20 cellular contexts compared by ENCODE assay signal in the genomic region with DNA sequence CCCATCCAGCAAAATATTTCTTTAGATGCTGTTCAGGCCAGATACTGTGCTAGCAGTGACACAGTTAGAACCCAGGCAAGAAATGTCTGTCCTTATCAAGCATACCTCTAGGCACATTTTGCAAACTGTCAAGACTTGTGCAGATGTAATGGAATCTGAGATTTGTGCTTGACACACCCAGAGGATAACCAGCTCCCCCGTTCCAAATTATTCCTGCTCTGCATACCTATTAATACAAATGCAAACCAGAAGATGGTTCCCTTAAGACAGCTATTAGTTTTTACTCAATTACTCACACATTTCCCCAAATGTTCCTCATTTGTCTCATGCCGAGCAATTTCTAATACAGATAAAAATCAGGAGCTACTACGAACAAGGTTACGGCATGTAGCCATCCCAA. TPM values are rescaled to one million over a fixed set of nuclear protein-coding genes. Genes with fewer than 3 reads are reported as not detected.
A peak's percentile ranks its signal among the peaks of the same experiment; 100 is the strongest.
DNase-seq lines count a peak whose midpoint lies in the region; ATAC-seq, FAIRE-seq and TF ChIP-seq lines count a peak whose summit lies in the region.
"Had no signal": no experiment of that assay in that cellular context is flagged by ENCODE, and none has a peak within 500 bp of the region (broad histone marks: within the 10 kb centered on the region; RNA-seq: fewer than 3 reads in every experiment).

No MANE protein-coding gene starts in this region.

- peak overlapping the region; percentile 99 for H3K27ac ChIP-seq in Panc1 (ENCODE audit: low read length)
- H3K27ac ChIP-seq in keratinocyte (ENCODE audit: control insufficient read depth, insufficient read depth, low read length): peak overlapping the region; percentile 97
- H3K27ac ChIP-seq: BLaER1, C4-2B, GM23248 had no signal

- dilution Hi-C loops in keratinocyte (cut with MboI; ENCODE audit: extremely low pct_ligation_motif_present, low sequenced_read_pairs): no loop called here

- peak overlapping the region; percentile 87 for H3K4me2 ChIP-seq in keratinocyte (ENCODE audit: control insufficient read depth, extremely low read depth, insufficient read depth, low read depth, low read length)
- H3K4me2 ChIP-seq: BLaER1 had no signal

- H3K79me2 ChIP-seq in keratinocyte (ENCODE audit: control insufficient read depth, insufficient read depth, low read length): peaks cover 4% of the 10 kb centered on the region

- DNase-seq in Panc1 (ENCODE audit: low read depth, low spot score) (no peak), keratinocyte (ENCODE audit: low read depth, low spot score) (no peak), putamen (ENCODE audit: low spot score) (peak; percentile 65), GF-D8 (lab: John Stamatoyannopoulos, UW) (no peak)
- DNase-seq: Caco-2; CD4-positive, CD25-positive, alpha-beta regulatory T cell; CD8-positive, alpha-beta T cell; DMS153; DND-41; GM23248; H7; HFFc6 had no signal

- CTCF ChIA-PET in Panc1 (lab: Charles Lee): interaction anchor here (1.2 kb wide), 1 partner anchor 42 kb away, joined by 5 read pairs; no protein-coding TSS in a partner anchor

- FAIRE-seq in keratinocyte (lab: Jason Lieb, UNC): peak; percentile 73
- FAIRE-seq: G401.6, GM12878, H1 had no signal

- ATAC-seq in Panc1: no peak
- ATAC-seq in HG03442 (IDR thresholded peaks at IDR 0.05; ENCODE audit: unreplicated experiment): no peak
- no peak for ATAC-seq in GM19324 (IDR thresholded peaks at IDR 0.05; ENCODE audit: low FRiP score, unreplicated experiment)
- no peak for ATAC-seq in GM18867 (IDR thresholded peaks at IDR 0.05; ENCODE audit: unreplicated experiment)
- ATAC-seq: CD8-positive, alpha-beta T cell; GM12878 had no signal

- H4K20me1 ChIP-seq in keratinocyte (ENCODE audit: control insufficient read depth, extremely low read depth, insufficient read depth, low read length): no peaks in the 10 kb centered on the region

- no TSS peak for BruUV-seq in Panc1 (replicated peaks; lab: Mats Ljungman, UMichigan)

- no peak overlapping the region for H2AFZ ChIP-seq in keratinocyte (ENCODE audit: control insufficient read depth, low read length)
- H2AFZ ChIP-seq: GM23248 had no signal

- no peaks in the 10 kb centered on the region for H3K36me3 ChIP-seq in Panc1 (ENCODE audit: control insufficient read depth, insufficient read depth, low read length)
- H3K36me3 ChIP-seq in keratinocyte (ENCODE audit: control insufficient read depth in 2 of 2, extremely low read depth in 1 of 2, insufficient read depth in 2 of 2, low read length in 2 of 2): peaks cover 0 to 7% of the 10 kb centered on the region in 2 experiments
- H3K36me3 ChIP-seq: BLaER1 had no signal

- TF ChIP-seq CTCF in Panc1 (IDR thresholded peaks at IDR 0.05) (no peak), keratinocyte (optimal IDR thresholded peaks at IDR 0.05 in 1 of 3, IDR thresholded peaks at IDR 0.05 in 1 of 3, conservative IDR thresholded peaks at IDR 0.05 in 1 of 3; ENCODE audit: extremely low read depth in 1 of 3, insufficient read depth in 2 of 3, low read length in 3 of 3) (no peak)

- in situ Hi-C loops in Panc1 (cut with HindIII; ENCODE audit: low pct_unique_long_range_greater_than_20kb, low sequenced_read_pairs): no loop called here

- no peak overlapping the region for H3K9ac ChIP-seq in keratinocyte (ENCODE audit: control insufficient read depth, extremely low read depth, insufficient read depth, low read length)
- H3K9ac ChIP-seq: BLaER1, GM23248 had no signal

- H3K4me1 ChIP-seq in Panc1 (ENCODE audit: control insufficient read depth, insufficient read depth, low read length) (peaks cover 96% of the 10 kb centered on the region), keratinocyte (ENCODE audit: control insufficient read depth, extremely low read depth, insufficient read depth, low read length) (peaks cover 67% of the 10 kb centered on the region)
- H3K4me1 ChIP-seq: BLaER1 had no signal

- H3K9me3 ChIP-seq in Panc1 (ENCODE audit: control insufficient read depth, insufficient read depth, low read depth, low read length) (no peaks in the 10 kb centered on the region), keratinocyte (ENCODE audit: control insufficient read depth, low read depth, low read length) (no peaks in the 10 kb centered on the region)
- H3K9me3 ChIP-seq: BLaER1, Caco-2 had no signal

- no peak overlapping the region for H3K4me3 ChIP-seq in Panc1 (ENCODE audit: low read depth in 2 of 2, low read length in 2 of 2)
- no peak overlapping the region for H3K4me3 ChIP-seq in keratinocyte (ENCODE audit: control insufficient read depth in 2 of 3, extremely low read depth in 1 of 3, insufficient read depth in 2 of 3, low read depth in 1 of 3, low read length in 3 of 3)
- H3K4me3 ChIP-seq: BLaER1, GM12878, GM23248 had no signal

- POLR2A ChIA-PET in Panc1 (lab: Charles Lee): no interaction called here

- intact Hi-C loops in Panc1 (cut with micrococcal nuclease; ENCODE audit: unreplicated experiment): loop anchor here (5.0 kb wide), 1 partner anchor 389 kb away; no protein-coding TSS in a partner anchor

- H3K27me3 ChIP-seq in Panc1 (ENCODE audit: control insufficient read depth, insufficient read depth, low read length) (no peaks in the 10 kb centered on the region), keratinocyte (ENCODE audit: control insufficient read depth, extremely low read depth, insufficient read depth, low read length) (no peaks in the 10 kb centered on the region)
- H3K27me3 ChIP-seq: BLaER1 had no signal

- H3K9me1 ChIP-seq in keratinocyte (ENCODE audit: control insufficient read depth, extremely low read depth, insufficient read depth, low read length): no peaks in the 10 kb centered on the region

RNA-seq across cellular contexts. Expression of gene ATXN1, which starts 40.4 kb away (rescaled TPM):
- 67.1 TPM for total RNA-seq in Panc1 (2021; ENCODE audit: unreplicated experiment)
- 30.3 TPM for polyA plus RNA-seq in Panc1 (2012; ENCODE audit: insufficient read length)
- polyA plus RNA-seq in keratinocyte: 9.4 to 9.7 TPM (median 9.4 TPM) in 3 replicates
- polyA plus RNA-seq in keratinocyte (2011; ENCODE audit: low read depth): 6.3 TPM
- 7.3 and 7.5 TPM in 2 replicates for polyA plus RNA-seq in keratinocyte (2011; cell fraction: cytosol; rRNA removed)
- polyA plus RNA-seq in keratinocyte (2011; cell fraction: nucleus; rRNA removed): 19.2 and 21.1 TPM in 2 replicates
- polyA plus RNA-seq in keratinocyte (2012; ENCODE audit: low replicate concordance): 8.8 and 11.5 TPM in 2 replicates
- 13.2 to 34.1 TPM (median 23.4 TPM) in 3 replicates for polyA minus RNA-seq in keratinocyte
- polyA minus RNA-seq in keratinocyte (2011; cell fraction: cytosol; rRNA and poly(A)+ RNA removed): 8.1 TPM
- polyA minus RNA-seq in keratinocyte (2011; cell fraction: nucleus; rRNA and poly(A)+ RNA removed): 31.4 and 46.3 TPM in 2 replicates
